ENCODE assay signal across 2 cellular contexts in genomic region chr18:3616142-3616541, GRCh38.
TF ChIP-seq lines count a peak whose summit lies in the region.

No MANE protein-coding gene starts in this region.

TF ChIP-seq in HCT116, 20 proteins besides CTCF, POLR2A, EP300 and RAD21 (continued from another document):
- TF ChIP-seq EZH2 (IDR thresholded peaks at IDR 0.05) = no peak
- no peak for TF ChIP-seq SRF (IDR thresholded peaks at IDR 0.05; ENCODE audit: low read depth)
- TF ChIP-seq EZH2phosphoT487 (IDR thresholded peaks at IDR 0.05; ENCODE audit: borderline replicate concordance) = no peak
- TF ChIP-seq ELF1 (IDR thresholded peaks at IDR 0.05; ENCODE audit: borderline replicate concordance, low read depth) = no peak
- no peak for TF ChIP-seq SIN3A (IDR thresholded peaks at IDR 0.05; ENCODE audit: low read depth)

TF ChIP-seq in HepG2, 621 proteins besides CTCF, POLR2A, EP300 and RAD21 (continued from another document):
- TF ChIP-seq KDM4B (CRISPR knock-in tag; IDR thresholded peaks at IDR 0.05) (no peak), ZNF225 (CRISPR knock-in tag; IDR thresholded peaks at IDR 0.05) (no peak), ISX (CRISPR knock-in tag; conservative IDR thresholded peaks at IDR 0.05) (no peak), RAD51 (IDR thresholded peaks at IDR 0.05; ENCODE audit: borderline replicate concordance) (no peak), ZNF83 (CRISPR knock-in tag; IDR thresholded peaks at IDR 0.05; ENCODE audit: borderline replicate concordance) (no peak), SOX6 (IDR thresholded peaks at IDR 0.05) (no peak), SOX6 (CRISPR knock-in tag; IDR thresholded peaks at IDR 0.05) (no peak), ZNF609 (CRISPR knock-in tag; IDR thresholded peaks at IDR 0.05; ENCODE audit: borderline replicate concordance) (no peak), JDP2 (CRISPR knock-in tag; IDR thresholded peaks at IDR 0.05; ENCODE audit: borderline replicate concordance) (no peak)
- TF ChIP-seq, protein P1, sequence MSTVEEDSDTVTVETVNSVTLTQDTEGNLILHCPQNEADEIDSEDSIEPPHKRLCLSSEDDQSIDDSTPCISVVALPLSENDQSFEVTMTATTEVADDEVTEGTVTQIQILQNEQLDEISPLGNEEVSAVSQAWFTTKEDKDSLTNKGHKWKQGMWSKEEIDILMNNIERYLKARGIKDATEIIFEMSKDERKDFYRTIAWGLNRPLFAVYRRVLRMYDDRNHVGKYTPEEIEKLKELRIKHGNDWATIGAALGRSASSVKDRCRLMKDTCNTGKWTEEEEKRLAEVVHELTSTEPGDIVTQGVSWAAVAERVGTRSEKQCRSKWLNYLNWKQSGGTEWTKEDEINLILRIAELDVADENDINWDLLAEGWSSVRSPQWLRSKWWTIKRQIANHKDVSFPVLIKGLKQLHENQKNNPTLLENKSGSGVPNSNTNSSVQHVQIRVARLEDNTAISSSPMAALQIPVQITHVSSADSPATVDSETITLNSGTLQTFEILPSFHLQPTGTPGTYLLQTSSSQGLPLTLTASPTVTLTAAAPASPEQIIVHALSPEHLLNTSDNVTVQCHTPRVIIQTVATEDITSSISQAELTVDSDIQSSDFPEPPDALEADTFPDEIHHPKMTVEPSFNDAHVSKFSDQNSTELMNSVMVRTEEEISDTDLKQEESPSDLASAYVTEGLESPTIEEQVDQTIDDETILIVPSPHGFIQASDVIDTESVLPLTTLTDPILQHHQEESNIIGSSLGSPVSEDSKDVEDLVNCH (CRISPR knock-in tag; IDR thresholded peaks at IDR 0.05) = no peak
- TF ChIP-seq, protein P2, sequence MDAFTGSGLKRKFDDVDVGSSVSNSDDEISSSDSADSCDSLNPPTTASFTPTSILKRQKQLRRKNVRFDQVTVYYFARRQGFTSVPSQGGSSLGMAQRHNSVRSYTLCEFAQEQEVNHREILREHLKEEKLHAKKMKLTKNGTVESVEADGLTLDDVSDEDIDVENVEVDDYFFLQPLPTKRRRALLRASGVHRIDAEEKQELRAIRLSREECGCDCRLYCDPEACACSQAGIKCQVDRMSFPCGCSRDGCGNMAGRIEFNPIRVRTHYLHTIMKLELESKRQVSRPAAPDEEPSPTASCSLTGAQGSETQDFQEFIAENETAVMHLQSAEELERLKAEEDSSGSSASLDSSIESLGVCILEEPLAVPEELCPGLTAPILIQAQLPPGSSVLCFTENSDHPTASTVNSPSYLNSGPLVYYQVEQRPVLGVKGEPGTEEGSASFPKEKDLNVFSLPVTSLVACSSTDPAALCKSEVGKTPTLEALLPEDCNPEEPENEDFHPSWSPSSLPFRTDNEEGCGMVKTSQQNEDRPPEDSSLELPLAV (CRISPR knock-in tag; conservative IDR thresholded peaks at IDR 0.05; ENCODE audit: low read depth) = no peak
